Comparison of ENCODE assay signal across 1 cellular context in the genomic region with DNA sequence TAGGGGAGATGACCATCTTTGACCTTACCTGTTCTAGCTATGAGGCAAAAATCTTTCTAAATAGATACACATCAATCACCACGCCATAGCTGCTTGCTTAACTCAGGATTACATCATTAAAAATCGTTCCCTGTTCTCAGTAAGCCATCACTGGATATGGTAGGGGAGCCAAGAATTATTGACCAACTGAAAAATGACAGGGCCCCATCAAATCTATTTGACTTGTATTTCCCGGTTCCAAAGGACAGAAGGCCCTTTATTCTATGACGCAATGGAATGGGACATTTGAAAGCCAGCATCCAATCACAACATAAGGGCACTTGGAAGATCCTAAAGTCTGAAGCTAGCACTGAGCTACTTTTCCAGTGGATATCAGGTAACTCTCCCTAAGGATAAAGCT.
TF ChIP-seq lines count a peak whose summit lies in the region.

No MANE protein-coding gene starts in this region.

TF ChIP-seq in GM23338, 12 proteins besides CTCF, POLR2A, EP300 and RAD21:
- no peak for TF ChIP-seq REST (IDR thresholded peaks at IDR 0.05; ENCODE audit: unreplicated experiment)
- no peak for TF ChIP-seq NANOG (IDR thresholded peaks at IDR 0.05; ENCODE audit: borderline replicate concordance)
- TF ChIP-seq ZNF331 (CRISPR knock-in tag; IDR thresholded peaks at IDR 0.05; ENCODE audit: low read depth): no peak
- TF ChIP-seq ETS1 (IDR thresholded peaks at IDR 0.05): no peak
- TF ChIP-seq EZH2 (IDR thresholded peaks at IDR 0.05; ENCODE audit: low read depth, unreplicated experiment): no peak
- no peak for TF ChIP-seq EZH2phosphoT487 (IDR thresholded peaks at IDR 0.05; ENCODE audit: unreplicated experiment)
- TF ChIP-seq ZNF462 (CRISPR knock-in tag; IDR thresholded peaks at IDR 0.05): no peak
- TF ChIP-seq ZNF114 (CRISPR knock-in tag; IDR thresholded peaks at IDR 0.05): no peak
- no peak for TF ChIP-seq STAT1 (IDR thresholded peaks at IDR 0.05; ENCODE audit: unreplicated experiment)
- no peak for TF ChIP-seq JUNB (IDR thresholded peaks at IDR 0.05; ENCODE audit: unreplicated experiment)
- no peak for TF ChIP-seq CREB1 (CRISPR knock-in tag; IDR thresholded peaks at IDR 0.05; ENCODE audit: low read depth)
- no peak for TF ChIP-seq POLR2AphosphoS5 (IDR thresholded peaks at IDR 0.05; ENCODE audit: low read depth)
TF ChIP-seq in GM23338: peak in this region for 0.
